ENCODE assay signal across 4 cellular contexts in the genomic region with DNA sequence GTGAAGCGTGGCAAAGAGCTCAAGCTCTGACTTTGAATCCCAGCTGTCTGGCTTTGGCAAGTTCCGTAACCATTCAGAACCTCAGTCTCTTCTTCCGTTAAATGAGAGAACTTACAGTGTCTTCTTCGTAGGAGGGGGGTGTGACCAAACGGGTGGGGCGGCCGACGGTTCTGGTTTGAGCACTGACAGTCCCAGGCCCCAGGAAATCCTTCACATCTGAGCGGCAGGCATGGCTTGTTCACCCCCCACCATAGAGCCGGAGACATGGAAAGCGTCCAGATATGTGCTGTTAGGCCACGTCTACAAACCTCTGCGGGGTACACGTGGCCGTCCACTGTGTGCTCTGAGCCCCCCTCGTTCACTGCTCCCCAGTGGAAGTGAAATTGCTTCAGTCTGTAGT. TPM values are rescaled to one million over a fixed set of nuclear protein-coding genes. Genes with fewer than 3 reads are reported as not detected.
"Had no signal": no experiment of that assay in that cellular context is flagged by ENCODE, and none has a peak within 500 bp of the region (broad histone marks: within the 10 kb centered on the region; RNA-seq: fewer than 3 reads in every experiment).

No MANE protein-coding gene starts in this region.

RNA-seq across cellular contexts. Expression of a gene that starts 27.1 kb away (rescaled TPM):
- total RNA-seq: dermis microvascular lymphatic vessel endothelial cell, glomerular endothelial cell, lung microvascular endothelial cell, myocyte had no signal
